In genomic region chr17:50944054-50944901, GRCh38 we compare ENCODE assay signal across 8 cellular contexts.
DNase-seq lines count a peak whose midpoint lies in the region; ATAC-seq, FAIRE-seq and TF ChIP-seq lines count a peak whose summit lies in the region.

No MANE protein-coding gene starts in this region.

- H3K9me3 ChIP-seq in SJCRH30 (replicated peaks) = no peaks in the 10 kb centered on the region
- no peaks in the 10 kb centered on the region for H3K9me3 ChIP-seq in heart left ventricle
- no peaks in the 10 kb centered on the region for H3K9me3 ChIP-seq in transverse colon

- H3K36me3 ChIP-seq in SJCRH30 = no peaks in the 10 kb centered on the region
- no peaks in the 10 kb centered on the region for H3K36me3 ChIP-seq in heart left ventricle
- no peaks in the 10 kb centered on the region for H3K36me3 ChIP-seq in transverse colon

- H3K4me3 ChIP-seq in SJCRH30 = peak overlapping the region; percentile 37
- H3K4me3 ChIP-seq in heart left ventricle = peak overlapping the region; percentile 18 to 72 (median 65)
- H3K4me3 ChIP-seq in transverse colon = peak overlapping the region; percentile 11 to 61 (median 34)

- peak; percentile 38 to 88 (median 81) for ATAC-seq in heart left ventricle
- ATAC-seq in GM19328 (IDR thresholded peaks at IDR 0.05; ENCODE audit: unreplicated experiment) = no peak

- H3K27me3 ChIP-seq in SJCRH30 = no peaks in the 10 kb centered on the region
- H3K27me3 ChIP-seq in heart left ventricle = no peaks in the 10 kb centered on the region
- H3K27me3 ChIP-seq in transverse colon = no peaks in the 10 kb centered on the region

- WGBS in heart left ventricle, 4 donors = 1 to 3% (median 2%) methylated on average over 11 to 61 of the region's 61 CpGs
- WGBS in transverse colon (ENCODE audit: low coverage in 1 of 2), 2 donors = 26% methylated on average over 26 of the region's 61 CpGs; no CpG with 5 or more reads in 1 of the 2 donors

- H3K27ac ChIP-seq in SJCRH30 (no peak overlapping the region), heart left ventricle (peak overlapping the region; percentile 86 to 100 (median 96)), transverse colon (peak overlapping the region; percentile 89 to 95 (median 92))

- intact Hi-C loops in heart left ventricle (cut with DNase I) = loop anchor here in 4 of 10 donors (1.0 to 5.0 kb wide), 5 partner anchors 13 to 79 kb away; partner anchors contain the start of gene TOB1 (in 3 of the 4)
- intact Hi-C loops in transverse colon (cut with DNase I; ENCODE audit: low total_unique reads) = loop anchor here (5.0 kb wide), 1 partner anchor 37 kb away; no protein-coding TSS in a partner anchor

- DNase-seq in COR-L47 (lab: John Stamatoyannopoulos, UW) = peak; percentile 68
- peak; percentile 78 for DNase-seq in HTR-8/SVneo (ENCODE audit: insufficient read length, low spot score)
- peak; percentile 39 to 42 for DNase-seq in SJCRH30
- peak; percentile 79 for DNase-seq in activated naive CD4-positive, alpha-beta T cell treated with Interleukin-2 at 50 U/mL for 16 hours
- DNase-seq in heart left ventricle = peak; percentile 90 to 92 (median 90)
- DNase-seq in pons (ENCODE audit: low spot score) = peak; percentile 84
- DNase-seq in transverse colon = peak; percentile 92

- peak; percentile 77 for FAIRE-seq in HTR-8/SVneo (lab: Jason Lieb, UNC)

- H3K4me1 ChIP-seq in SJCRH30 = peaks cover 15% of the 10 kb centered on the region
- peaks cover 4 to 49% (median 31%) of the 10 kb centered on the region in 12 donors for H3K4me1 ChIP-seq in heart left ventricle
- peaks cover 25 to 63% (median 46%) of the 10 kb centered on the region in 4 donors for H3K4me1 ChIP-seq in transverse colon

- TF ChIP-seq POLR2A in heart left ventricle (IDR thresholded peaks at IDR 0.05) (peak in 1 of 2 donors; percentile 69), transverse colon (IDR thresholded peaks at IDR 0.05) (peak; percentile 93)

- TF ChIP-seq CTCF in heart left ventricle (IDR thresholded peaks at IDR 0.05) = peak in 1 of 12 donors; percentile 25
- peak in 1 of 5 experiments; percentile 42 for TF ChIP-seq CTCF in transverse colon (IDR thresholded peaks at IDR 0.05)

- no peak for TF ChIP-seq EP300 in transverse colon (IDR thresholded peaks at IDR 0.05; ENCODE audit: low read depth)

- in situ Hi-C loops in transverse colon (cut with MboI; ENCODE audit: low pct_ligation_motif_present in 1 of 4, low pct_unique_long_range_greater_than_20kb in 1 of 4, low sequenced_read_pairs in 3 of 4) = no loop called here

Comparison
In these comparisons a context has a peak if more than half of its experiments do, and no peak if none do; other contexts are left out.
1. DNase-seq: peak in every context shown above with its lines; median percentile 92 in transverse colon; 90 in heart left ventricle; 84 in pons; 79 in activated naive CD4-positive, alpha-beta T cell treated with Interleukin-2 at 50 U/mL for 16 hours; 78 in HTR-8/SVneo; 68 in COR-L47; 40 in SJCRH30.